ENCODE assay signal across 22 cellular contexts in the genomic region with DNA sequence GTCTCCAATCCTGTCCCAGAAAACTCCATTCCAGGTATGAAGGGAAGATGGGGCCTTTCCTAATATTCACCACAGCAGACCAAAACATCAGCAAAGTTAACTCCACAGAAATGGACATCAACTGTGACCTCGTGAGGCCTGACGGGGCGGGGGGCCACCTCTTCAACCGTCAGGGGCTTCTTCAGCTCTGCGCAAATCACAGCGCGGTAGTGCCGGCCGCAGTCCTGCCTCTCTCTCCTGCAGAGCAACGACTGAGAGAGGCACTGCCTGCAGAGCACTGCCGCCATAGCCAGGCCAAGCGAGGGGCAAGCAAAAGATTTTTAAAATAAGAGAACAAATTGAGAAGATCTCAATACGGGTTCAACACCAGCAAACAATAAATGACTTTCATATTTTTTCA.
"Had no signal": no experiment of that assay in that cellular context is flagged by ENCODE, and none has a peak within 500 bp of the region (broad histone marks: within the 10 kb centered on the region; RNA-seq: fewer than 3 reads in every experiment).

No MANE protein-coding gene starts in this region.

- FAIRE-seq: endothelial cell of umbilical vein, frontal cortex had no signal

- ATAC-seq: foreskin keratinocyte; gastroesophageal sphincter; heart left ventricle; left cardiac atrium; left lung; left ventricle myocardium superior; lower lobe of right lung; naive thymus-derived CD4-positive, alpha-beta T cell had no signal

- H3K4me1 ChIP-seq: esophagus muscularis mucosa, gastroesophageal sphincter, heart left ventricle, left lung, lower lobe of right lung had no signal

- H3K27me3 ChIP-seq: dorsolateral prefrontal cortex, esophagus muscularis mucosa, foreskin keratinocyte, gastroesophageal sphincter, heart left ventricle, hepatocyte, left lung had no signal

- H3K27ac ChIP-seq: coronary artery, dorsolateral prefrontal cortex, esophagus muscularis mucosa, foreskin keratinocyte, gastroesophageal sphincter, heart left ventricle, hepatocyte, left lung, lower lobe of right lung had no signal

- H3K4me3 ChIP-seq: coronary artery, dorsolateral prefrontal cortex, esophagus muscularis mucosa, gastroesophageal sphincter, heart left ventricle, hepatocyte, left lung, lower lobe of right lung had no signal

- H3K36me3 ChIP-seq: esophagus muscularis mucosa, gastroesophageal sphincter, heart left ventricle, left lung, lower lobe of right lung had no signal

- H3K9me3 ChIP-seq: esophagus muscularis mucosa, gastroesophageal sphincter, heart left ventricle, lower lobe of right lung had no signal

- DNase-seq: dermis blood vessel endothelial cell; dorsolateral prefrontal cortex; effector CD4-positive, alpha-beta T cell; effector memory CD4-positive, alpha-beta T cell; foreskin keratinocyte; heart left ventricle; hypothalamus; immature natural killer cell; islet precursor cell; left cardiac atrium; left ventricle myocardium superior; lower lobe of right lung; mesenchymal stem cell; midbrain; naive thymus-derived CD4-positive, alpha-beta T cell had no signal
